Comparison of ENCODE assay signal across 18 cellular contexts in genomic region chr1:215530401-215530984, GRCh38. TPM values are rescaled to one million over a fixed set of nuclear protein-coding genes. Genes with fewer than 3 reads are reported as not detected.
DNase-seq lines count a peak whose midpoint lies in the region; ATAC-seq and TF ChIP-seq lines count a peak whose summit lies in the region.
"Had no signal": no experiment of that assay in that cellular context is flagged by ENCODE, and none has a peak within 500 bp of the region (broad histone marks: within the 10 kb centered on the region; RNA-seq: fewer than 3 reads in every experiment).

No MANE protein-coding gene starts in this region.

- no peaks in the 10 kb centered on the region for H3K27me3 ChIP-seq in PC-3 (ENCODE audit: low read length)
- H3K27me3 ChIP-seq in tibial artery, result peaks cover 0 to 17% of the 10 kb centered on the region in 2 donors
- H3K27me3 ChIP-seq: BLaER1, Peyer's patch had no signal

- H3K27me3 Mint-ChIP-seq in activated naive CD8-positive, alpha-beta T cell treated with anti-CD3 and anti-CD28 coated beads, Interleukin-2, amount 10 ng/mL, durations not matched to agents 7 days and 5 days, result peaks cover 10% of the 10 kb centered on the region
- peaks cover 3% of the 10 kb centered on the region for H3K27me3 Mint-ChIP-seq in activated naive CD8-positive, alpha-beta T cell treated with anti-CD3 and anti-CD28 coated beads for 36 hours

- H3K79me2 ChIP-seq in PC-3 (ENCODE audit: low read length), result no peaks in the 10 kb centered on the region

- H3K36me3 ChIP-seq in PC-3 (ENCODE audit: low read depth, low read length), result no peaks in the 10 kb centered on the region
- H3K36me3 ChIP-seq in tibial artery, result no peaks in the 10 kb centered on the region
- H3K36me3 ChIP-seq: BLaER1, Peyer's patch had no signal

- H3K4me3 ChIP-seq in PC-3 (ENCODE audit: low read length), result no peak overlapping the region
- no peak overlapping the region for H3K4me3 ChIP-seq in fibroblast of pulmonary artery (replicated peaks; ENCODE audit: low read depth, low read length)
- H3K4me3 ChIP-seq in tibial artery, result no peak overlapping the region
- H3K4me3 ChIP-seq: BLaER1, GM23338, Peyer's patch had no signal

- no peak overlapping the region for H3K4me2 ChIP-seq in PC-3 (ENCODE audit: low read length)
- H3K4me2 ChIP-seq: BLaER1, GM23338 had no signal

- no peak for TF ChIP-seq CTCF in PC-3 (conservative IDR thresholded peaks at IDR 0.05; ENCODE audit: low read depth, low read length)
- no peak for TF ChIP-seq CTCF in fibroblast of pulmonary artery (IDR thresholded peaks at IDR 0.05; ENCODE audit: low read length, missing control alignments)
- TF ChIP-seq CTCF in tibial artery (IDR thresholded peaks at IDR 0.05), result no peak

- peak; percentile 33 for ATAC-seq in activated naive CD8-positive, alpha-beta T cell treated with anti-CD3 and anti-CD28 coated beads, Interleukin-2, amount 10 ng/mL, durations not matched to agents 7 days and 5 days (ENCODE audit: low read depth)
- ATAC-seq in PC-3, result no peak
- ATAC-seq: GM23338, Right ventricle myocardium inferior, SK-N-SH treated with all-trans-retinoic acid at 6 μM for 48 hours had no signal

- DNase-seq in activated naive CD8-positive, alpha-beta T cell treated with anti-CD3 and anti-CD28 coated beads, Interleukin-2, amount 10 ng/mL, durations not matched to agents 7 days and 5 days, result no peak
- DNase-seq in activated naive CD8-positive, alpha-beta T cell treated with anti-CD3 and anti-CD28 coated beads for 36 hours, result no peak
- DNase-seq in MV-4-11 (lab: John Stamatoyannopoulos, UW) (peak; percentile 94), PC-3 (peak; percentile 42), fibroblast of pulmonary artery (ENCODE audit: low read depth) (peak; percentile 18), tibial artery (no peak), amniotic stem cell (lab: John Stamatoyannopoulos, UW) (no peak), NCI-H524 (lab: John Stamatoyannopoulos, UW) (no peak)
- DNase-seq: KG1, NCI-H187, NCI-H226, NCI-H526 treated with DMSO at 0.1 percent for 48 hours, Peyer's patch had no signal

- peaks cover 6% of the 10 kb centered on the region for H3K4me1 Mint-ChIP-seq in activated naive CD8-positive, alpha-beta T cell treated with anti-CD3 and anti-CD28 coated beads, Interleukin-2, amount 10 ng/mL, durations not matched to agents 7 days and 5 days
- no peaks in the 10 kb centered on the region for H3K4me1 Mint-ChIP-seq in activated naive CD8-positive, alpha-beta T cell treated with anti-CD3 and anti-CD28 coated beads for 36 hours
- H3K4me1 Mint-ChIP-seq: GM23338 had no signal

- POLR2A ChIA-PET in activated naive CD8-positive, alpha-beta T cell treated with anti-CD3 and anti-CD28 coated beads, Interleukin-2, amount 10 ng/mL, durations not matched to agents 7 days and 5 days (lab: Charles Lee), result no interaction called here
- POLR2A ChIA-PET in PC-3 (lab: Charles Lee; ENCODE audit: unreplicated experiment), result no interaction called here

- H3K9me2 ChIP-seq in PC-3 (replicated peaks; ENCODE audit: low read length), result no peaks in the 10 kb centered on the region

- no peak overlapping the region for H3K4me3 Mint-ChIP-seq in activated naive CD8-positive, alpha-beta T cell treated with anti-CD3 and anti-CD28 coated beads, Interleukin-2, amount 10 ng/mL, durations not matched to agents 7 days and 5 days
- H3K4me3 Mint-ChIP-seq in activated naive CD8-positive, alpha-beta T cell treated with anti-CD3 and anti-CD28 coated beads for 36 hours, result no peak overlapping the region
- H3K4me3 Mint-ChIP-seq: GM23338 had no signal

- no peaks in the 10 kb centered on the region for H3K36me3 Mint-ChIP-seq in activated naive CD8-positive, alpha-beta T cell treated with anti-CD3 and anti-CD28 coated beads, Interleukin-2, amount 10 ng/mL, durations not matched to agents 7 days and 5 days
- no peaks in the 10 kb centered on the region for H3K36me3 Mint-ChIP-seq in activated naive CD8-positive, alpha-beta T cell treated with anti-CD3 and anti-CD28 coated beads for 36 hours

- H3K27ac ChIP-seq in PC-3 (ENCODE audit: low read length) (no peak overlapping the region), tibial artery (no peak overlapping the region)
- H3K27ac ChIP-seq: 22Rv1, BLaER1, Peyer's patch had no signal

- no TSS peak for BruUV-seq in PC-3 (replicated peaks; lab: Mats Ljungman, UMichigan)

- H3K4me1 ChIP-seq in PC-3 (ENCODE audit: insufficient read depth, low read length) (no peaks in the 10 kb centered on the region), tibial artery (no peaks in the 10 kb centered on the region)
- H3K4me1 ChIP-seq: BLaER1, Peyer's patch had no signal

- no peak overlapping the region for H3K9ac ChIP-seq in PC-3 (ENCODE audit: low read length)
- H3K9ac ChIP-seq: BLaER1 had no signal

- no peaks in the 10 kb centered on the region for H4K20me1 ChIP-seq in PC-3 (ENCODE audit: low read length)
- H4K20me1 ChIP-seq: BLaER1 had no signal

- CTCF ChIA-PET in PC-3 (lab: Charles Lee), result no interaction called here

- no peaks in the 10 kb centered on the region for H3K9me3 ChIP-seq in PC-3 (ENCODE audit: low read length)
- H3K9me3 ChIP-seq in tibial artery, result no peaks in the 10 kb centered on the region
- H3K9me3 ChIP-seq: Peyer's patch had no signal

- H3K27ac Mint-ChIP-seq in activated naive CD8-positive, alpha-beta T cell treated with anti-CD3 and anti-CD28 coated beads, Interleukin-2, amount 10 ng/mL, durations not matched to agents 7 days and 5 days, result no peak overlapping the region
- no peak overlapping the region for H3K27ac Mint-ChIP-seq in activated naive CD8-positive, alpha-beta T cell treated with anti-CD3 and anti-CD28 coated beads for 36 hours
- H3K27ac Mint-ChIP-seq: GM23338 had no signal

- no peak overlapping the region for H2AFZ ChIP-seq in PC-3 (ENCODE audit: low read length)
- H2AFZ ChIP-seq: GM23338 had no signal

- intact Hi-C loops in PC-3 (cut with micrococcal nuclease) (no loop called here), tibial artery (cut with DNase I; ENCODE audit: low total_unique reads) (no loop called here)

- H3F3A ChIP-seq in PC-3 (ENCODE audit: low read length, unreplicated experiment), result no peaks in the 10 kb centered on the region

- no peaks in the 10 kb centered on the region for H3K9me3 Mint-ChIP-seq in activated naive CD8-positive, alpha-beta T cell treated with anti-CD3 and anti-CD28 coated beads, Interleukin-2, amount 10 ng/mL, durations not matched to agents 7 days and 5 days
- H3K9me3 Mint-ChIP-seq in activated naive CD8-positive, alpha-beta T cell treated with anti-CD3 and anti-CD28 coated beads for 36 hours, result no peaks in the 10 kb centered on the region

RNA-seq across cellular contexts. Expression of gene KCTD3, which starts 36.6 kb away (rescaled TPM):
- 1 to 10 TPM; 3.3 to 3.9 TPM for total RNA-seq in activated naive CD8-positive, alpha-beta T cell treated with anti-CD3 and anti-CD28 coated beads, Interleukin-2, amount 10 ng/mL, durations not matched to agents 7 days and 5 days
- total RNA-seq in activated naive CD8-positive, alpha-beta T cell treated with anti-CD3 and anti-CD28 coated beads for 36 hours, result 1 to 10 TPM; 4.3 to 5.1 TPM
- total RNA-seq in PC-3 (2014; rRNA removed), result 48.4 and 52.8 TPM in 2 replicates

Comparison
In these comparisons a context has a peak if more than half of its experiments do, and no peak if none do; other contexts are left out.
1. DNase-seq: peak in MV-4-11 (single experiment), PC-3 (single experiment) and fibroblast of pulmonary artery (single experiment); none in activated naive CD8-positive, alpha-beta T cell treated with anti-CD3 and anti-CD28 coated beads, Interleukin-2, amount 10 ng/mL, durations not matched to agents 7 days and 5 days (single experiment), activated naive CD8-positive, alpha-beta T cell treated with anti-CD3 and anti-CD28 coated beads for 36 hours (single experiment), tibial artery (0 of 2), amniotic stem cell (single experiment) and NCI-H524 (0 of 2).